ENCODE assay signal across 13 cellular contexts in genomic region chr5:41418220-41419031, GRCh38.
DNase-seq lines count a peak whose midpoint lies in the region; ATAC-seq and TF ChIP-seq lines count a peak whose summit lies in the region.
"Had no signal": no experiment of that assay in that cellular context is flagged by ENCODE, and none has a peak within 500 bp of the region (broad histone marks: within the 10 kb centered on the region; RNA-seq: fewer than 3 reads in every experiment).

No MANE protein-coding gene starts in this region.

- H3K4me3 Mint-ChIP-seq in WTC11 (no peak overlapping the region), osteocyte (ENCODE audit: unreplicated experiment) (no peak overlapping the region)
- no peak overlapping the region for H3K4me3 Mint-ChIP-seq in activated T-cell treated with anti-CD3 and anti-CD28 coated beads, Interleukin-2, amount 50 U/mL, for 72 hours
- H3K4me3 Mint-ChIP-seq in CD4-positive, alpha-beta T cell: no peak overlapping the region
- H3K4me3 Mint-ChIP-seq: activated naive CD4-positive, alpha-beta T cell treated with anti-CD3 and anti-CD28 coated beads, Interleukin-2, amount 50 U/mL, for 24 hours had no signal

- WGBS in testis, 2 donors: 45 to 55% methylated on average over 2 of the region's 2 CpGs

- H3K9me3 ChIP-seq in right atrium auricular region (no peaks in the 10 kb centered on the region), testis (no peaks in the 10 kb centered on the region)
- H3K9me3 ChIP-seq in CD4-positive, alpha-beta T cell (ENCODE audit: control insufficient read depth, low read length): no peaks in the 10 kb centered on the region
- H3K9me3 ChIP-seq: esophagus squamous epithelium had no signal

- H3K4me1 ChIP-seq in right atrium auricular region (peaks cover 0 to 17% of the 10 kb centered on the region in 2 donors), testis (peaks cover 6% of the 10 kb centered on the region)
- H3K4me1 ChIP-seq: esophagus squamous epithelium had no signal

- TF ChIP-seq POLR2A in testis (IDR thresholded peaks at IDR 0.05): no peak

- H3K27me3 Mint-ChIP-seq in WTC11 (ENCODE audit: low read depth) (no peaks in the 10 kb centered on the region), osteocyte (ENCODE audit: unreplicated experiment) (no peaks in the 10 kb centered on the region)
- H3K27me3 Mint-ChIP-seq in activated T-cell treated with anti-CD3 and anti-CD28 coated beads, Interleukin-2, amount 50 U/mL, for 72 hours (ENCODE audit: low read depth): no peaks in the 10 kb centered on the region
- no peaks in the 10 kb centered on the region for H3K27me3 Mint-ChIP-seq in CD4-positive, alpha-beta T cell
- H3K27me3 Mint-ChIP-seq: activated naive CD4-positive, alpha-beta T cell treated with anti-CD3 and anti-CD28 coated beads, Interleukin-2, amount 50 U/mL, for 24 hours had no signal

- ATAC-seq in WTC11: peak; percentile 97
- no peak for ATAC-seq in activated T-cell treated with anti-CD3 and anti-CD28 coated beads, Interleukin-2, amount 50 U/mL, for 72 hours (replicated peaks in 1 of 2)
- ATAC-seq in CD4-positive, alpha-beta T cell (ENCODE audit: poor library complexity): no peak

- H3K36me3 ChIP-seq in right atrium auricular region (no peaks in the 10 kb centered on the region), testis (ENCODE audit: low read depth, missing control alignments) (no peaks in the 10 kb centered on the region)
- H3K36me3 ChIP-seq: esophagus squamous epithelium had no signal

- H3K27ac ChIP-seq in right atrium auricular region (peak overlapping the region; percentile 55 to 79), testis (peak overlapping the region; percentile 37 to 68)
- H3K27ac ChIP-seq in CD4-positive, alpha-beta T cell (ENCODE audit: low read depth, low read length): no peak overlapping the region
- H3K27ac ChIP-seq: esophagus squamous epithelium had no signal

- peaks cover 15% of the 10 kb centered on the region for H3K4me1 Mint-ChIP-seq in WTC11
- H3K4me1 Mint-ChIP-seq in osteocyte (ENCODE audit: unreplicated experiment): no peaks in the 10 kb centered on the region
- no peaks in the 10 kb centered on the region for H3K4me1 Mint-ChIP-seq in activated T-cell treated with anti-CD3 and anti-CD28 coated beads, Interleukin-2, amount 50 U/mL, for 72 hours (ENCODE audit: low read depth)
- H3K4me1 Mint-ChIP-seq in CD4-positive, alpha-beta T cell (ENCODE audit: low read depth): no peaks in the 10 kb centered on the region
- H3K4me1 Mint-ChIP-seq: activated naive CD4-positive, alpha-beta T cell treated with anti-CD3 and anti-CD28 coated beads, Interleukin-2, amount 50 U/mL, for 24 hours had no signal

- no peaks in the 10 kb centered on the region for H3K27me3 ChIP-seq in right atrium auricular region
- no peaks in the 10 kb centered on the region for H3K27me3 ChIP-seq in testis
- H3K27me3 ChIP-seq in CD4-positive, alpha-beta T cell (ENCODE audit: control insufficient read depth, insufficient read depth, low read length): no peaks in the 10 kb centered on the region
- H3K27me3 ChIP-seq: esophagus squamous epithelium had no signal

- DNase-seq in HFF-Myc (ENCODE audit: extremely low read depth, low read depth) (peak; percentile 10), WTC11 (ENCODE audit: low spot score) (peak; percentile 14), right atrium auricular region (ENCODE audit: low spot score) (no peak), testis (peak; percentile 79), osteocyte (ENCODE audit: extremely low spot score, unreplicated experiment) (no peak)
- DNase-seq in activated T-cell treated with anti-CD3 and anti-CD28 coated beads, Interleukin-2, amount 50 U/mL, for 72 hours: no peak
- no peak for DNase-seq in CD4-positive, alpha-beta T cell
- DNase-seq: activated CD8-positive, alpha-beta memory T cell treated with anti-CD3 and anti-CD28 coated beads, Interleukin-2, amount 50 U/mL, for 4 hours; esophagus squamous epithelium; Karpas-422; left cardiac atrium; NCI-H1930 had no signal

- no peaks in the 10 kb centered on the region; the same call in 1 of the 2 replicates for H3K36me3 Mint-ChIP-seq in WTC11
- H3K36me3 Mint-ChIP-seq in osteocyte (ENCODE audit: unreplicated experiment): no peaks in the 10 kb centered on the region
- H3K36me3 Mint-ChIP-seq in activated T-cell treated with anti-CD3 and anti-CD28 coated beads, Interleukin-2, amount 50 U/mL, for 72 hours (ENCODE audit: insufficient read depth in 2 of 2): no peaks in the 10 kb centered on the region
- H3K36me3 Mint-ChIP-seq in CD4-positive, alpha-beta T cell (ENCODE audit: low read depth): no peaks in the 10 kb centered on the region
- H3K36me3 Mint-ChIP-seq: activated naive CD4-positive, alpha-beta T cell treated with anti-CD3 and anti-CD28 coated beads, Interleukin-2, amount 50 U/mL, for 24 hours had no signal

- no peak for TF ChIP-seq CTCF in HFF-Myc (IDR thresholded peaks at IDR 0.05; ENCODE audit: low read depth, low read length, missing control alignments)
- TF ChIP-seq CTCF in WTC11 (IDR thresholded peaks at IDR 0.05): no peak
- no peak for TF ChIP-seq CTCF in right atrium auricular region (IDR thresholded peaks at IDR 0.05)
- no peak for TF ChIP-seq CTCF in testis (IDR thresholded peaks at IDR 0.05)
- no peak for TF ChIP-seq CTCF in osteocyte (IDR thresholded peaks at IDR 0.05)
- TF ChIP-seq CTCF in CD4-positive, alpha-beta T cell (IDR thresholded peaks at IDR 0.05): no peak

- POLR2A ChIA-PET in WTC11 (lab: Charles Lee): no interaction called here
- POLR2A ChIA-PET in CD4-positive, alpha-beta T cell (lab: Charles Lee): no interaction called here

- H3K4me3 ChIP-seq in HFF-Myc (replicated peaks; ENCODE audit: low read depth, low read length) (no peak overlapping the region), right atrium auricular region (no peak overlapping the region), testis (no peak overlapping the region)
- H3K4me3 ChIP-seq: esophagus squamous epithelium had no signal

- H3K9me3 Mint-ChIP-seq in WTC11: 0 out of 2 replicates have a peak, but pooled peaks cover 3% of the 10 kb centered on the region
- no peaks in the 10 kb centered on the region for H3K9me3 Mint-ChIP-seq in osteocyte (ENCODE audit: unreplicated experiment)
- H3K9me3 Mint-ChIP-seq in activated T-cell treated with anti-CD3 and anti-CD28 coated beads, Interleukin-2, amount 50 U/mL, for 72 hours: no peaks in the 10 kb centered on the region
- H3K9me3 Mint-ChIP-seq in CD4-positive, alpha-beta T cell: no peaks in the 10 kb centered on the region
- H3K9me3 Mint-ChIP-seq: activated naive CD4-positive, alpha-beta T cell treated with anti-CD3 and anti-CD28 coated beads, Interleukin-2, amount 50 U/mL, for 24 hours had no signal

- H3K27ac Mint-ChIP-seq in WTC11: no peak overlapping the region
- no peak overlapping the region for H3K27ac Mint-ChIP-seq in osteocyte (ENCODE audit: unreplicated experiment)
- H3K27ac Mint-ChIP-seq in activated T-cell treated with anti-CD3 and anti-CD28 coated beads, Interleukin-2, amount 50 U/mL, for 72 hours: no peak overlapping the region
- no peak overlapping the region for H3K27ac Mint-ChIP-seq in CD4-positive, alpha-beta T cell
- H3K27ac Mint-ChIP-seq: activated naive CD4-positive, alpha-beta T cell treated with anti-CD3 and anti-CD28 coated beads, Interleukin-2, amount 50 U/mL, for 24 hours had no signal

- intact Hi-C loops in testis (cut with DNase I; ENCODE audit: low total_unique reads): no loop called here
- intact Hi-C loops in CD4-positive, alpha-beta T cell (cut with DNase I, micrococcal nuclease): no loop called here

- CTCF ChIA-PET in WTC11 (lab: Charles Lee): interaction anchor here (0.5 to 1.5 kb wide), 2 partner anchors 10 to 15 kb away, joined by 3 to 4 read pairs; no protein-coding TSS in a partner anchor
- CTCF ChIA-PET in CD4-positive, alpha-beta T cell (lab: Charles Lee): no interaction called here

TF ChIP-seq in WTC11, 78 proteins besides CTCF, POLR2A, EP300 and RAD21 (continues in another document):
- no peak for TF ChIP-seq CBFB (CRISPR knock-in tag; IDR thresholded peaks at IDR 0.05; ENCODE audit: low read depth)
- no peak for TF ChIP-seq JUN (CRISPR knock-in tag; IDR thresholded peaks at IDR 0.05)
- TF ChIP-seq CDX4 (CRISPR knock-in tag; IDR thresholded peaks at IDR 0.05; ENCODE audit: borderline replicate concordance): no peak
- TF ChIP-seq ZBTB43 (CRISPR knock-in tag; IDR thresholded peaks at IDR 0.05): no peak
- no peak for TF ChIP-seq FOXJ3 (CRISPR knock-in tag; IDR thresholded peaks at IDR 0.05; ENCODE audit: borderline replicate concordance)
- TF ChIP-seq NR3C1 (CRISPR knock-in tag; conservative IDR thresholded peaks at IDR 0.05; ENCODE audit: low read depth): no peak

Comparison
In these comparisons a context has a peak if more than half of its experiments do, and no peak if none do; other contexts are left out.
1. DNase-seq: peak in HFF-Myc (single experiment), WTC11 (single experiment) and testis (single experiment); none in right atrium auricular region (single experiment), osteocyte (single experiment), activated T-cell treated with anti-CD3 and anti-CD28 coated beads, Interleukin-2, amount 50 U/mL, for 72 hours (0 of 2) and CD4-positive, alpha-beta T cell (0 of 10).